ENCODE assay signal across 8 cellular contexts in genomic region chr15:68298882-68299381, GRCh38. TPM values are rescaled to one million over a fixed set of nuclear protein-coding genes. Genes with fewer than 3 reads are reported as not detected.
A peak's percentile ranks its signal among the peaks of the same experiment; 100 is the strongest.
DNase-seq lines count a peak whose midpoint lies in the region; ATAC-seq and TF ChIP-seq lines count a peak whose summit lies in the region.

No MANE protein-coding gene starts in this region.

- peaks cover 23% of the 10 kb centered on the region for H3K79me2 ChIP-seq in osteoblast (ENCODE audit: insufficient read depth, low read length)

- H4K5ac ChIP-seq in IMR-90 (ENCODE audit: low read depth, low read length): no peak overlapping the region

- no peak overlapping the region for H4K91ac ChIP-seq in IMR-90 (ENCODE audit: insufficient read depth, low read depth, low read length)

- H4K20me1 ChIP-seq in IMR-90 (ENCODE audit: insufficient read depth, low read length) (peaks cover 4% of the 10 kb centered on the region; the same call in 1 of the 2 replicates), osteoblast (ENCODE audit: insufficient read depth, low read length) (peaks cover 1% of the 10 kb centered on the region)

- POLR2A ChIA-PET in IMR-90 (lab: Charles Lee; ENCODE audit: unreplicated experiment): no interaction called here

- H2BK5ac ChIP-seq in IMR-90 (ENCODE audit: low read depth, low read length, poor library complexity, severe bottlenecking): no peak overlapping the region

- H3K4me3 ChIP-seq in GM12864 (ENCODE audit: low read depth, low read length) (peak overlapping the region; percentile 3; the same call in 1 of the 2 replicates), IMR-90 (ENCODE audit: insufficient read depth, low read depth, low read length) (no peak overlapping the region), choroid plexus epithelial cell (ENCODE audit: low read depth, low read length) (no peak overlapping the region), osteoblast (ENCODE audit: insufficient read depth, low read length) (no peak overlapping the region)

- no peak overlapping the region for H3K18ac ChIP-seq in IMR-90 (ENCODE audit: low read depth, low read length)

- H2AFZ ChIP-seq in IMR-90 (replicated peaks; ENCODE audit: low read length, poor library complexity) (no peak overlapping the region), osteoblast (ENCODE audit: low read length) (no peak overlapping the region)

- no peak overlapping the region for H2BK15ac ChIP-seq in IMR-90 (ENCODE audit: low read depth, low read length)

- no peaks in the 10 kb centered on the region for H3K9me3 ChIP-seq in IMR-90 (ENCODE audit: control insufficient read depth, insufficient read depth, low read length)
- no peaks in the 10 kb centered on the region for H3K9me3 ChIP-seq in osteoblast (ENCODE audit: low read depth, low read length)

- no peak for TF ChIP-seq CTCF in GM12864 (IDR thresholded peaks at IDR 0.05; ENCODE audit: low read depth, low read length, missing control alignments)
- TF ChIP-seq CTCF in IMR-90 (conservative IDR thresholded peaks at IDR 0.05; ENCODE audit: low read depth, low read length): no peak
- no peak for TF ChIP-seq CTCF in choroid plexus epithelial cell (conservative IDR thresholded peaks at IDR 0.05; ENCODE audit: low read depth, low read length)
- no peak for TF ChIP-seq CTCF in osteoblast (IDR thresholded peaks at IDR 0.05; ENCODE audit: extremely low read depth, low read depth, low read length)

- peaks cover 5% of the 10 kb centered on the region; the same call in 1 of the 2 replicates for H3K9me1 ChIP-seq in IMR-90 (ENCODE audit: insufficient read depth, low read length)

- intact Hi-C loops in IMR-90 (cut with micrococcal nuclease): no loop called here

- no peak overlapping the region for H2AK9ac ChIP-seq in IMR-90 (replicated peaks; ENCODE audit: low read depth, low read length, poor library complexity)

- WGBS in IMR-90 (ENCODE audit: extremely low coverage in 2 of 2, insufficient read length in 1 of 2), 2 experiments: 100% methylated on average over 2 of the region's 6 CpGs; no CpG with 5 or more reads in 1 of the 2 experiments

- no peak overlapping the region for H3K14ac ChIP-seq in IMR-90 (replicated peaks; ENCODE audit: low read depth, low read length)

- H2BK20ac ChIP-seq in IMR-90 (ENCODE audit: low read depth, low read length): no peak overlapping the region

- TF ChIP-seq RAD21 in IMR-90 (IDR thresholded peaks at IDR 0.05; ENCODE audit: low read length): no peak

- dilution Hi-C loops in IMR-90 (cut with HindIII; ENCODE audit: low sequenced_read_pairs, unreplicated experiment): no loop called here

- H2AK5ac ChIP-seq in IMR-90 (ENCODE audit: low read depth, low read length): no peak overlapping the region

- DNase-seq in GM12864 (ENCODE audit: low read depth) (peak; percentile 82), IMR-90 (no peak), choroid plexus epithelial cell (ENCODE audit: low read depth) (peak; percentile 55), osteoblast (ENCODE audit: insufficient read length, low spot score, missing footprints) (peak; percentile 50), NCI-H1417 (lab: John Stamatoyannopoulos, UW) (no peak), NCI-H446 (lab: John Stamatoyannopoulos, UW) (no peak)
- DNase-seq in NK-92 treated with Interleukin-12 subunit alpha and Interleukin-12 subunit beta, amount 100 ng/mL, for 24 hours (lab: John Stamatoyannopoulos, UW): no peak

- peaks cover 18 to 34% of the 10 kb centered on the region in 2 experiments for H3K79me1 ChIP-seq in IMR-90 (ENCODE audit: low read depth in 1 of 2, low read length in 2 of 2)

- no peaks in the 10 kb centered on the region for H3K27me3 ChIP-seq in IMR-90 (ENCODE audit: control insufficient read depth, insufficient read depth, low read length)
- H3K27me3 ChIP-seq in osteoblast (ENCODE audit: insufficient read depth, low read length): no peaks in the 10 kb centered on the region

- no TSS peak for BruUV-seq in IMR-90 (replicated peaks; lab: Mats Ljungman, UMichigan)

- H2BK120ac ChIP-seq in IMR-90 (ENCODE audit: low read depth, low read length): no peak overlapping the region

- no peak overlapping the region for H3K4ac ChIP-seq in IMR-90 (ENCODE audit: low read depth, low read length)

- ATAC-seq in GM21390 (IDR thresholded peaks at IDR 0.05; ENCODE audit: unreplicated experiment): peak; percentile 84
- ATAC-seq in IMR-90 (ENCODE audit: low read depth): no peak

- H3K9ac ChIP-seq in IMR-90 (ENCODE audit: low read depth, low read length): no peak overlapping the region

- H3K4me1 ChIP-seq in IMR-90 (ENCODE audit: control insufficient read depth, insufficient read depth, low read length) (peaks cover 1% of the 10 kb centered on the region), osteoblast (ENCODE audit: insufficient read depth, low read length) (peaks cover 8% of the 10 kb centered on the region)

- H3K36me3 ChIP-seq in IMR-90 (ENCODE audit: control insufficient read depth, insufficient read depth, low read length) (peaks cover 12% of the 10 kb centered on the region), osteoblast (ENCODE audit: insufficient read depth, low read length) (peaks cover 75% of the 10 kb centered on the region)

- H3K23ac ChIP-seq in IMR-90 (ENCODE audit: low read depth, low read length): no peak overlapping the region

- no peak overlapping the region for H4K8ac ChIP-seq in IMR-90 (ENCODE audit: low read depth in 2 of 2, low read length in 2 of 2)

- no peak overlapping the region for H3K27ac ChIP-seq in IMR-90 (ENCODE audit: insufficient read depth, low read length)
- H3K27ac ChIP-seq in osteoblast (ENCODE audit: low read depth, low read length): peak overlapping the region; percentile 21

- TF ChIP-seq POLR2A in IMR-90 (IDR thresholded peaks at IDR 0.05; ENCODE audit: low read depth, low read length): no peak

- CTCF ChIA-PET in IMR-90 (lab: Yijun Ruan, JAX): no interaction called here

- no peak overlapping the region for H3K56ac ChIP-seq in IMR-90 (ENCODE audit: extremely low read depth, insufficient read depth, low read length)

- in situ Hi-C loops in IMR-90 (cut with MboI; ENCODE audit: low sequenced_read_pairs): no loop called here

- H3K4me2 ChIP-seq in IMR-90 (ENCODE audit: low read depth, low read length) (peak overlapping the region; percentile 51; the same call in 1 of the 2 replicates), osteoblast (ENCODE audit: insufficient read depth, low read length) (peak overlapping the region; percentile 71)

TF ChIP-seq in IMR-90, 13 proteins besides CTCF, POLR2A, EP300 and RAD21:
- TF ChIP-seq SMC3 (IDR thresholded peaks at IDR 0.05; ENCODE audit: low read depth, low read length): no peak
- TF ChIP-seq FOS (IDR thresholded peaks at IDR 0.05; ENCODE audit: low read depth, low read length): no peak
- TF ChIP-seq MAZ (IDR thresholded peaks at IDR 0.05; ENCODE audit: borderline replicate concordance, low read depth, low read length): no peak
- TF ChIP-seq RCOR1 (IDR thresholded peaks at IDR 0.05; ENCODE audit: insufficient replicate concordance, low read length): no peak
- no peak for TF ChIP-seq BHLHE40 (IDR thresholded peaks at IDR 0.05; ENCODE audit: low read depth, low read length)
- TF ChIP-seq MAFK (IDR thresholded peaks at IDR 0.05; ENCODE audit: low read depth, low read length): no peak
- TF ChIP-seq ELK1 (IDR thresholded peaks at IDR 0.05; ENCODE audit: borderline replicate concordance, low read depth, low read length): no peak
- no peak for TF ChIP-seq RFX5 (IDR thresholded peaks at IDR 0.05; ENCODE audit: low read depth, low read length)

RNA-seq across cellular contexts. Expression of gene FEM1B, which starts 21.4 kb away (rescaled TPM):
- 47.2 and 51.4 TPM in 2 replicates for total RNA-seq in IMR-90 (2012; rRNA removed)
- 16.2 and 16.9 TPM in 2 replicates for polyA plus RNA-seq in IMR-90 (2012; rRNA removed)
- polyA plus RNA-seq in IMR-90 (2012; cell fraction: cytosol; rRNA removed): 3.0 and 4.1 TPM in 2 replicates
- polyA plus RNA-seq in IMR-90 (2012; cell fraction: nucleus; rRNA removed; ENCODE audit: low replicate concordance): 3.5 and 17.2 TPM in 2 replicates
- total RNA-seq in osteoblast: 35.5 and 41.5 TPM in 2 replicates

Comparison
In these comparisons a context has a peak if more than half of its experiments do, and no peak if none do; other contexts are left out.
1. DNase-seq: peak in GM12864 (single experiment), choroid plexus epithelial cell (single experiment) and osteoblast (single experiment); none in IMR-90 (single experiment), NK-92 treated with Interleukin-12 subunit alpha and Interleukin-12 subunit beta, amount 100 ng/mL, for 24 hours (single experiment), NCI-H1417 (0 of 3) and NCI-H446 (0 of 2).